Comparison of ENCODE assay signal across 8 cellular contexts in genomic region chr18:35049111-35050003, GRCh38. TPM values are rescaled to one million over a fixed set of nuclear protein-coding genes. Genes with fewer than 3 reads are reported as not detected.
DNase-seq lines count a peak whose midpoint lies in the region; ATAC-seq, FAIRE-seq and TF ChIP-seq lines count a peak whose summit lies in the region.

No MANE protein-coding gene starts in this region.

- peak overlapping the region; percentile 76 for H3K27ac Mint-ChIP-seq in mesothelial cell of epicardium

- TF ChIP-seq POLR2A in GM12891 (IDR thresholded peaks at IDR 0.05; ENCODE audit: low read depth, low read length): no peak

- no peaks in the 10 kb centered on the region for H3K36me3 Mint-ChIP-seq in mesothelial cell of epicardium

- ATAC-seq in GM21737 (IDR thresholded peaks at IDR 0.05; ENCODE audit: unreplicated experiment): peak; percentile 19

- H3K4me3 Mint-ChIP-seq in mesothelial cell of epicardium: no peak overlapping the region

- no peak for TF ChIP-seq CTCF in mesothelial cell of epicardium (IDR thresholded peaks at IDR 0.05; ENCODE audit: unreplicated experiment)

- DNase-seq in GM12891 (ENCODE audit: insufficient read length, low spot score) (no peak), RPMI7951 (ENCODE audit: low read depth) (peak; percentile 39), mesothelial cell of epicardium (ENCODE audit: low spot score in 2 of 2, unreplicated experiment in 2 of 2) (no peak), superior temporal gyrus (ENCODE audit: extremely low spot score) (no peak), NCI-H345 (lab: John Stamatoyannopoulos, UW) (no peak), NCI-H345 treated with DMSO at 0.1 percent for 48 hours (lab: John Stamatoyannopoulos, UW; ENCODE audit: unreplicated experiment) (no peak), SKM-1 treated with dmso at 0.1 percent for 144 hours (lab: John Stamatoyannopoulos, UW; ENCODE audit: unreplicated experiment) (no peak)

- H3K27me3 Mint-ChIP-seq in mesothelial cell of epicardium (ENCODE audit: low read depth): no peaks in the 10 kb centered on the region

- FAIRE-seq in GM12891 (lab: Jason Lieb, UNC): peak; percentile 35

- H3K4me1 Mint-ChIP-seq in mesothelial cell of epicardium: peaks cover 32% of the 10 kb centered on the region

- H3K9me3 Mint-ChIP-seq in mesothelial cell of epicardium: peaks cover 4% of the 10 kb centered on the region

TF ChIP-seq in GM12891, 5 proteins besides CTCF, POLR2A, EP300 and RAD21:
- TF ChIP-seq POU2F2 (IDR thresholded peaks at IDR 0.05; ENCODE audit: low read depth, low read length) (no peak), SPI1 (IDR thresholded peaks at IDR 0.05; ENCODE audit: low read depth, low read length) (0 out of 2 replicates have a peak, but pooled peaks have one; percentile 14)

RNA-seq across cellular contexts. Expression of gene MAPRE2, which starts 8.1 kb away (rescaled TPM):
- polyA plus RNA-seq in GM12891 (2012; ENCODE audit: low read depth, missing spikeins): 12.3 TPM
- 24.3 and 32.0 TPM in 2 replicates for total RNA-seq in RPMI7951 (2014; rRNA removed; shearing (Covaris generic))
- total RNA-seq in mesothelial cell of epicardium: 15.8 to 19.6 TPM (median 17.1 TPM) in 3 replicates
